Comparison of ENCODE assay signal across 8 cellular contexts in the genomic region with DNA sequence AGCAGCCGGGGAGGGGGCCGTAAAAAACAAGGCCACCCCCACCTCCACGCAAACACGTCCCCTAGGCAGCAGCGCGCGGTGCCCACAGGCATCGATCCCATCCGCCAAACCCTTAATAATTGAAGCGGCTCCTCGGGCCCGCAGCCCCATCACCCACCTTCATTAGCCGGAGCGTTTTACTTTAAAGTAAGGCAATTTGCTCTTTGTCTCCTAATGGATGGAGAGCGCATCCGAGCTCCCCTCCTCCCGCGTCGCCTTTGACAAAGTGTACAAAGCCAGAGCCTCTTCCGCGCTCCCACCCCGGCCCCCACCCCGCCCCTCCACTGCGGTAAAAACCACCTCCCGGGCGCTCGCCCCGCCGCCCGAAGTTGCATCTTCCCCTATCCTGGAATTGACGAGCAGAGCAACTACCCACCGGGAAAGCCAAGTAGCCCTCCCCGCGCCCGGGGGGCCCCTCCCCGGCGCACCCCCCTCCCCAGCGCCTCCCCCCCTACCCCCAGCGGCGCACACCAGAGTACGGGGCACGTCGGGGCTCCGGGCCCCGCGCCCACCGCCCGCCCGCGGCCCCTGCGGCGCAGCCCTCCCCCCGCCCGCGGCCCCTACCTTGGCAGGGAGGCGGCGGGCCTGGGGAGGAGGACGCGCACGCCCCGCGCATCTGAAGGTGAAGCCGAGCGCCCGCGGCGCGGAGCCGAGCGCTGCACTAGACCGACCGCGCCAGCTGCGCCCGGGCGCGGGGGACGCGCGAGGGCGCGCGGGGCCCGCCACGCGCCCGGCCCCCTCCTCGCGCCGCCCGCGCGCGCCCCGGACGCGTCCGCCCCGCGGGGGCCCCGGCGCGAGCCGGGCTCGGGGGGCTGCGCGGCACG. TPM values are rescaled to one million over a fixed set of nuclear protein-coding genes. Genes with fewer than 3 reads are reported as not detected.
DNase-seq lines count a peak whose midpoint lies in the region; ATAC-seq and TF ChIP-seq lines count a peak whose summit lies in the region.

A gene with protein sequence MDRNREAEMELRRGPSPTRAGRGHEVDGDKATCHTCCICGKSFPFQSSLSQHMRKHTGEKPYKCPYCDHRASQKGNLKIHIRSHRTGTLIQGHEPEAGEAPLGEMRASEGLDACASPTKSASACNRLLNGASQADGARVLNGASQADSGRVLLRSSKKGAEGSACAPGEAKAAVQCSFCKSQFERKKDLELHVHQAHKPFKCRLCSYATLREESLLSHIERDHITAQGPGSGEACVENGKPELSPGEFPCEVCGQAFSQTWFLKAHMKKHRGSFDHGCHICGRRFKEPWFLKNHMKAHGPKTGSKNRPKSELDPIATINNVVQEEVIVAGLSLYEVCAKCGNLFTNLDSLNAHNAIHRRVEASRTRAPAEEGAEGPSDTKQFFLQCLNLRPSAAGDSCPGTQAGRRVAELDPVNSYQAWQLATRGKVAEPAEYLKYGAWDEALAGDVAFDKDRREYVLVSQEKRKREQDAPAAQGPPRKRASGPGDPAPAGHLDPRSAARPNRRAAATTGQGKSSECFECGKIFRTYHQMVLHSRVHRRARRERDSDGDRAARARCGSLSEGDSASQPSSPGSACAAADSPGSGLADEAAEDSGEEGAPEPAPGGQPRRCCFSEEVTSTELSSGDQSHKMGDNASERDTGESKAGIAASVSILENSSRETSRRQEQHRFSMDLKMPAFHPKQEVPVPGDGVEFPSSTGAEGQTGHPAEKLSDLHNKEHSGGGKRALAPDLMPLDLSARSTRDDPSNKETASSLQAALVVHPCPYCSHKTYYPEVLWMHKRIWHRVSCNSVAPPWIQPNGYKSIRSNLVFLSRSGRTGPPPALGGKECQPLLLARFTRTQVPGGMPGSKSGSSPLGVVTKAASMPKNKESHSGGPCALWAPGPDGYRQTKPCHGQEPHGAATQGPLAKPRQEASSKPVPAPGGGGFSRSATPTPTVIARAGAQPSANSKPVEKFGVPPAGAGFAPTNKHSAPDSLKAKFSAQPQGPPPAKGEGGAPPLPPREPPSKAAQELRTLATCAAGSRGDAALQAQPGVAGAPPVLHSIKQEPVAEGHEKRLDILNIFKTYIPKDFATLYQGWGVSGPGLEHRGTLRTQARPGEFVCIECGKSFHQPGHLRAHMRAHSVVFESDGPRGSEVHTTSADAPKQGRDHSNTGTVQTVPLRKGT (minus strand): TSS at position 702 of the 863 bp plus-strand sequence. CDS start 52,188 bp downstream, outside the sequence.

- peaks cover 0 to 17% (median 4%) of the 10 kb centered on the region in 4 donors for H3K4me1 ChIP-seq in Peyer's patch

- H3K36me3 ChIP-seq in Peyer's patch, result no peaks in the 10 kb centered on the region

- H3K27ac ChIP-seq in Peyer's patch, result peak within 1 kb of the TSS; percentile 70 to 91 (median 81)
- peak within 1 kb of the TSS; percentile 45 for H3K27ac ChIP-seq in substantia nigra (ENCODE audit: low read depth, low read length, poor library complexity, severe bottlenecking)

- ATAC-seq in HG02642 (IDR thresholded peaks at IDR 0.05; ENCODE audit: poor library complexity, unreplicated experiment), result peak; percentile 14

- H3K4me3 ChIP-seq in Peyer's patch, result peak within 1 kb of the TSS; percentile 52 to 94 (median 72)
- peak within 1 kb of the TSS; percentile 41 for H3K4me3 ChIP-seq in lower leg skin (ENCODE audit: low read depth, poor library complexity, severe bottlenecking)

- 0 to 2% methylated on average over 32 to 34 of the region's 108 CpGs for WGBS in lower leg skin, 2 donors

- no peak for TF ChIP-seq CTCF in Peyer's patch (IDR thresholded peaks at IDR 0.05)
- TF ChIP-seq CTCF in lower leg skin (IDR thresholded peaks at IDR 0.05), result no peak

- TF ChIP-seq POLR2A in Peyer's patch (IDR thresholded peaks at IDR 0.05) (no peak), lower leg skin (IDR thresholded peaks at IDR 0.05) (no peak)

- DNase-seq in COLO668 (lab: John Stamatoyannopoulos, UW; ENCODE audit: unreplicated experiment), result peak; percentile 86
- peak in 1 of 3 donors; percentile 60 for DNase-seq in Peyer's patch
- DNase-seq in dermis blood vessel endothelial cell, result peak; percentile 46
- no peak for DNase-seq in lower leg skin (ENCODE audit: low spot score in 2 of 2)
- peak in 4 of 49 donors; percentile 25 to 53 (median 38) for DNase-seq in substantia nigra (lab: John Stamatoyannopoulos, UW)
- DNase-seq in AML-193 (lab: John Stamatoyannopoulos, UW), result no peak
- DNase-seq in DMS79 treated with DMSO at 0.1 percent for 48 hours (lab: John Stamatoyannopoulos, UW), result no peak

- intact Hi-C loops in lower leg skin (cut with DNase I; ENCODE audit: low total_unique reads), result no loop called here

- H3K27me3 ChIP-seq in Peyer's patch, result no peaks in the 10 kb centered on the region

- no peaks in the 10 kb centered on the region for H3K9me3 ChIP-seq in Peyer's patch

RNA-seq across cellular contexts. Expression of the gene that starts here (rescaled TPM):
- total RNA-seq in Peyer's patch (10 to 100 TPM; 19.8 to 39.6 (median 25.7) TPM), dermis blood vessel endothelial cell (12.3 and 13.2 TPM in 2 replicates), lower leg skin (10 to 100 TPM; 34.4 to 57.3 (median 39.5) TPM)

Comparison
In these comparisons a context has a peak if more than half of its experiments do, and no peak if none do; other contexts are left out.
1. DNase-seq: peak in COLO668 (single experiment) and dermis blood vessel endothelial cell (single experiment); none in lower leg skin (0 of 2), AML-193 (0 of 2) and DMS79 treated with DMSO at 0.1 percent for 48 hours (single experiment).